In genomic region chr2:121949271-121949670, GRCh38 we compare ENCODE assay signal across 13 cellular contexts.
"Had no signal": no experiment of that assay in that cellular context is flagged by ENCODE, and none has a peak within 500 bp of the region (broad histone marks: within the 10 kb centered on the region; RNA-seq: fewer than 3 reads in every experiment).

No MANE protein-coding gene starts in this region.

- H3K4me1 ChIP-seq: ascending aorta, esophagus muscularis mucosa, right atrium auricular region, tibial nerve had no signal

- ATAC-seq: activated naive CD8-positive, alpha-beta T cell treated with anti-CD3 and anti-CD28 coated beads, Interleukin-2, amount 50 U/mL, for 24 hours; left cardiac atrium; naive thymus-derived CD8-positive, alpha-beta T cell had no signal

- DNase-seq: activated CD4-positive, alpha-beta memory T cell treated with anti-CD3 and anti-CD28 coated beads, Interleukin-2, amount 10 ng/mL, durations not matched to agents 7 days and 5 days; activated CD4-positive, alpha-beta T cell treated with anti-CD3 and anti-CD28 coated beads for 1 hour; activated CD8-positive, alpha-beta memory T cell treated with anti-CD3 and anti-CD28 coated beads, Interleukin-2, amount 50 U/mL, for 4 hours; activated naive CD8-positive, alpha-beta T cell treated with anti-CD3 and anti-CD28 coated beads, Interleukin-2, amount 50 U/mL, for 24 hours; glutamatergic neuron; immature natural killer cell; left cardiac atrium; naive thymus-derived CD8-positive, alpha-beta T cell; small intestine had no signal

- H3K9me3 ChIP-seq: ascending aorta, right atrium auricular region had no signal

- H3K4me3 ChIP-seq: ascending aorta, esophagus muscularis mucosa, right atrium auricular region, tibial nerve had no signal

- H3K36me3 ChIP-seq: ascending aorta, esophagus muscularis mucosa, right atrium auricular region, tibial nerve had no signal

- H3K27me3 ChIP-seq: ascending aorta, right atrium auricular region, tibial nerve had no signal

- H3K27ac ChIP-seq: ascending aorta, esophagus muscularis mucosa, right atrium auricular region, tibial nerve had no signal
